ENCODE assay signal across 19 cellular contexts in the genomic region with DNA sequence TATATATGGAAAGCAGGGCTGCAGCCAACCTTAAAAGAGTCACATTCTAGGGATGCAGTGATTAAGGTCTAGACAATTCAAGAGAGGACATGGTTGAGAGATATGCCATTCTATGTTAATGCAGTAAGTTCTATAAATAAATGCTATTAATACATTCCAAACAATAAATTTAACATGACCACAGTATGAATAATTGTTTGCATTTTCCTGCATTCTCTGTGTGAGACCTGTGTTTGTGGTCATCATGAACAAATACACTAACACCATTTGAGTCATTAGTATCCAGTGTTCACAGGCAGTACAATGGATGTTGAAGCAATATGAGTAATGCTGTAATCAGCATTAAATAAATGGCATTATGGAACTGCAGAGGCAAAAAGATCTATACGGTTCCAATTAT. TPM values are rescaled to one million over a fixed set of nuclear protein-coding genes. Genes with fewer than 3 reads are reported as not detected.
DNase-seq lines count a peak whose midpoint lies in the region; ATAC-seq, FAIRE-seq and TF ChIP-seq lines count a peak whose summit lies in the region.
"Had no signal": no experiment of that assay in that cellular context is flagged by ENCODE, and none has a peak within 500 bp of the region (broad histone marks: within the 10 kb centered on the region; RNA-seq: fewer than 3 reads in every experiment).

No MANE protein-coding gene starts in this region.

- no peak overlapping the region for H2BK15ac ChIP-seq in mesenchymal stem cell (ENCODE audit: low read depth, poor library complexity, severe bottlenecking)

- H3K27ac ChIP-seq in PC-3 (ENCODE audit: low read length) (peak overlapping the region; percentile 85), endothelial cell of umbilical vein (ENCODE audit: insufficient read depth, low read depth, low read length) (no peak overlapping the region), mesenchymal stem cell (ENCODE audit: low read length, poor library complexity, severe bottlenecking) (no peak overlapping the region), tibial nerve (no peak overlapping the region)
- H3K27ac ChIP-seq: psoas muscle had no signal

- H2BK12ac ChIP-seq in mesenchymal stem cell (ENCODE audit: low read length in 2 of 2), result no peak overlapping the region

- no peak overlapping the region for H3K18ac ChIP-seq in mesenchymal stem cell (ENCODE audit: low read depth in 1 of 2, low read length in 2 of 2)

- no peak overlapping the region for H3K23ac ChIP-seq in mesenchymal stem cell (ENCODE audit: low read length in 2 of 2)

- H3K4me2 ChIP-seq in PC-3 (ENCODE audit: low read length) (peak overlapping the region; percentile 44), endothelial cell of umbilical vein (ENCODE audit: insufficient read depth, low read length) (no peak overlapping the region), mesenchymal stem cell (ENCODE audit: low read length, poor library complexity, severe bottlenecking) (no peak overlapping the region)

- H3K9ac ChIP-seq in PC-3 (ENCODE audit: low read length) (0 out of 2 replicates have a peak overlapping the region, but pooled peaks have one; percentile 34), endothelial cell of umbilical vein (replicated peaks; ENCODE audit: extremely low read depth, insufficient read depth, low read length) (no peak overlapping the region), mesenchymal stem cell (ENCODE audit: low read length) (no peak overlapping the region)

- H2AFZ ChIP-seq in PC-3 (ENCODE audit: low read length) (no peak overlapping the region), endothelial cell of umbilical vein (ENCODE audit: low read depth, low read length) (no peak overlapping the region), mesenchymal stem cell (ENCODE audit: low read depth, low read length) (no peak overlapping the region)

- TF ChIP-seq CTCF in PC-3 (conservative IDR thresholded peaks at IDR 0.05; ENCODE audit: low read depth, low read length) (no peak), endothelial cell of umbilical vein (IDR thresholded peaks at IDR 0.05; ENCODE audit: extremely low read depth in 1 of 2, insufficient read depth in 1 of 2, low read depth in 1 of 2, low read length in 2 of 2) (no peak), tibial nerve (IDR thresholded peaks at IDR 0.05) (no peak)

- H3K9me1 ChIP-seq in endothelial cell of umbilical vein (replicated peaks; ENCODE audit: control insufficient read depth, extremely low read depth, insufficient read depth, low read length), result no peaks in the 10 kb centered on the region

- H3K79me2 ChIP-seq in PC-3 (ENCODE audit: low read length), result no peaks in the 10 kb centered on the region
- no peaks in the 10 kb centered on the region for H3K79me2 ChIP-seq in endothelial cell of umbilical vein (ENCODE audit: control insufficient read depth, insufficient read depth, low read length)

- H3K4me1 ChIP-seq in PC-3 (ENCODE audit: insufficient read depth, low read length) (peaks cover 86% of the 10 kb centered on the region), endothelial cell of umbilical vein (ENCODE audit: control insufficient read depth, extremely low read depth, insufficient read depth, low read length) (peaks cover 4% of the 10 kb centered on the region), mesenchymal stem cell (ENCODE audit: control insufficient read depth, insufficient read depth, low read depth, low read length) (peaks cover 4% of the 10 kb centered on the region), tibial nerve (peaks cover 0 to 10% (median 2%) of the 10 kb centered on the region in 4 donors)

- dilution Hi-C loops in endothelial cell of umbilical vein (cut with MboI; ENCODE audit: extremely low pct_ligation_motif_present, low sequenced_read_pairs), result no loop called here

- peak; percentile 77 for ATAC-seq in PC-3
- ATAC-seq: psoas muscle, T-helper 17 cell had no signal

- no TSS peak for BruUV-seq in PC-3 (replicated peaks; lab: Mats Ljungman, UMichigan)
- no TSS peak for BruUV-seq in endothelial cell of umbilical vein (replicated peaks; lab: Mats Ljungman, UMichigan)

- H3K9me2 ChIP-seq in PC-3 (replicated peaks; ENCODE audit: low read length), result no peaks in the 10 kb centered on the region

- H3K79me1 ChIP-seq in mesenchymal stem cell (replicated peaks; ENCODE audit: low read length, poor library complexity, severe bottlenecking), result peaks cover 5% of the 10 kb centered on the region

- TF ChIP-seq POLR2A in endothelial cell of umbilical vein (IDR thresholded peaks at IDR 0.05; ENCODE audit: low read depth, low read length), result no peak
- TF ChIP-seq POLR2A in tibial nerve (IDR thresholded peaks at IDR 0.05), result no peak

- CTCF ChIA-PET in PC-3 (lab: Charles Lee), result no interaction called here
- CTCF ChIA-PET in endothelial cell of umbilical vein (lab: Charles Lee), result no interaction called here

- peaks cover 5% of the 10 kb centered on the region for H3F3A ChIP-seq in PC-3 (ENCODE audit: low read length, unreplicated experiment)

- no peak overlapping the region for H3K4ac ChIP-seq in mesenchymal stem cell (ENCODE audit: low read depth in 1 of 2, low read length in 2 of 2)

- H4K8ac ChIP-seq in mesenchymal stem cell (ENCODE audit: low read length), result no peak overlapping the region

- no peak overlapping the region for H2BK5ac ChIP-seq in mesenchymal stem cell (ENCODE audit: low read depth, low read length, poor library complexity, severe bottlenecking)

- peak; percentile 60 for DNase-seq in ELR (ENCODE audit: low read depth)
- peak; percentile 94 for DNase-seq in PC-3
- peak; percentile 5 for DNase-seq in endothelial cell of umbilical vein (ENCODE audit: low read depth, low spot score)
- DNase-seq in mesenchymal stem cell, result peak; percentile 65
- no peak for DNase-seq in SKM-1 treated with dmso at 0.1 percent for 144 hours (lab: John Stamatoyannopoulos, UW; ENCODE audit: unreplicated experiment)
- DNase-seq in iPS-NIHi7 (ENCODE audit: extremely low spot score), result no peak
- DNase-seq in NCI-H446 treated with DMSO at 0.1 percent for 48 hours (lab: John Stamatoyannopoulos, UW), result no peak
- DNase-seq in tibial nerve (ENCODE audit: low spot score in 2 of 2), result no peak
- DNase-seq: activated CD4-positive, CD25-positive, alpha-beta regulatory T cell; amniotic stem cell; CD4-positive, CD25-positive, alpha-beta regulatory T cell; DMS79 treated with DMSO at 0.1 percent for 48 hours; immature natural killer cell; NCI-H1694 treated with DMSO at 0.1 percent for 48 hours; psoas muscle; SHP77; stimulated activated naive CD4-positive, alpha-beta T cell treated with Interleukin-2 at 50 U/mL for 16 hours; T-helper 17 cell had no signal

- TF ChIP-seq EP300 in tibial nerve (IDR thresholded peaks at IDR 0.05), result no peak

- intact Hi-C loops in PC-3 (cut with micrococcal nuclease) (loop anchor here (1.0 to 5.0 kb wide), 4 partner anchors 217 to 1196 kb away; partner anchors contain the start of gene NEGR1), endothelial cell of umbilical vein (cut with micrococcal nuclease) (no loop called here)

- no peaks in the 10 kb centered on the region for H4K20me1 ChIP-seq in PC-3 (ENCODE audit: low read length)
- no peaks in the 10 kb centered on the region for H4K20me1 ChIP-seq in endothelial cell of umbilical vein (replicated peaks; ENCODE audit: control insufficient read depth, extremely low read depth, insufficient read depth, low read length)

- H3K4me3 ChIP-seq in PC-3 (ENCODE audit: low read length) (no peak overlapping the region), endothelial cell of umbilical vein (replicated peaks in 1 of 3; ENCODE audit: insufficient read depth in 1 of 3, low read depth in 1 of 3, low read length in 3 of 3) (no peak overlapping the region), mesenchymal stem cell (ENCODE audit: insufficient read depth in 1 of 2, low read depth in 1 of 2, low read length in 2 of 2) (no peak overlapping the region), tibial nerve (no peak overlapping the region)
- H3K4me3 ChIP-seq: psoas muscle had no signal

- no peak overlapping the region for H3K14ac ChIP-seq in mesenchymal stem cell (ENCODE audit: low read length in 2 of 2)

- H2AK5ac ChIP-seq in mesenchymal stem cell (ENCODE audit: low read length, severe bottlenecking), result no peak overlapping the region

- 64% methylated on average over 1 of the region's 1 CpG for WGBS in mesenchymal stem cell
- 65 to 88% methylated on average over 1 of the region's 1 CpG for WGBS in tibial nerve, 2 donors

- H3K27me3 ChIP-seq in PC-3 (ENCODE audit: low read length) (no peaks in the 10 kb centered on the region), endothelial cell of umbilical vein (ENCODE audit: control insufficient read depth in 2 of 2, insufficient read depth in 2 of 2, low read length in 2 of 2) (no peaks in the 10 kb centered on the region), mesenchymal stem cell (ENCODE audit: control insufficient read depth in 1 of 2, insufficient read depth in 1 of 2, low read length in 2 of 2) (no peaks in the 10 kb centered on the region), tibial nerve (no peaks in the 10 kb centered on the region)

- FAIRE-seq in endothelial cell of umbilical vein (lab: Jason Lieb, UNC), result no peak

- H3K36me3 ChIP-seq in PC-3 (ENCODE audit: low read depth, low read length) (no peaks in the 10 kb centered on the region), endothelial cell of umbilical vein (ENCODE audit: control insufficient read depth in 2 of 2, extremely low read depth in 1 of 2, insufficient read depth in 2 of 2, low read length in 2 of 2) (no peaks in the 10 kb centered on the region), mesenchymal stem cell (ENCODE audit: control insufficient read depth in 1 of 2, insufficient read depth in 2 of 2, low read depth in 1 of 2, low read length in 2 of 2) (no peaks in the 10 kb centered on the region), tibial nerve (no peaks in the 10 kb centered on the region)

- H4K91ac ChIP-seq in mesenchymal stem cell (ENCODE audit: low read length), result no peak overlapping the region

- no peaks in the 10 kb centered on the region for H3K9me3 ChIP-seq in PC-3 (ENCODE audit: low read length)
- no peaks in the 10 kb centered on the region for H3K9me3 ChIP-seq in endothelial cell of umbilical vein (replicated peaks; ENCODE audit: control insufficient read depth, insufficient read depth, low read length)
- no peaks in the 10 kb centered on the region for H3K9me3 ChIP-seq in mesenchymal stem cell (ENCODE audit: control insufficient read depth, low read length)
- no peaks in the 10 kb centered on the region for H3K9me3 ChIP-seq in tibial nerve
- H3K9me3 ChIP-seq: psoas muscle had no signal

- POLR2A ChIA-PET in PC-3 (lab: Charles Lee; ENCODE audit: unreplicated experiment), result no interaction called here
- POLR2A ChIA-PET in endothelial cell of umbilical vein (lab: Charles Lee), result no interaction called here

- H2BK120ac ChIP-seq in mesenchymal stem cell (ENCODE audit: low read depth, low read length), result no peak overlapping the region

RNA-seq across cellular contexts. Expression of gene ZRANB2, which starts 5.5 kb away (rescaled TPM):
- total RNA-seq in PC-3 (2014; rRNA removed), result 38.7 and 45.5 TPM in 2 replicates
- total RNA-seq in endothelial cell of umbilical vein, result 77.9 and 84.1 TPM in 2 replicates
- polyA plus RNA-seq in endothelial cell of umbilical vein, result 18.9 and 23.6 TPM in 2 replicates
- polyA plus RNA-seq in endothelial cell of umbilical vein (2011; cell fraction: cytosol; rRNA removed), result 31.4 and 31.8 TPM in 2 replicates
- polyA plus RNA-seq in endothelial cell of umbilical vein (2011; cell fraction: nucleus; rRNA removed), result 143 and 287 TPM in 2 replicates
- polyA plus RNA-seq in endothelial cell of umbilical vein (2012), result 54.4 and 73.1 TPM in 2 replicates
- polyA minus RNA-seq in endothelial cell of umbilical vein, result 16.1 and 23.5 TPM in 2 replicates
- 11.6 TPM for polyA minus RNA-seq in endothelial cell of umbilical vein (2011; cell fraction: cytosol; rRNA and poly(A)+ RNA removed)
- polyA minus RNA-seq in endothelial cell of umbilical vein (2011; cell fraction: nucleus; rRNA and poly(A)+ RNA removed), result 51.8 and 84.4 TPM in 2 replicates
- 75.6 TPM for polyA plus RNA-seq in mesenchymal stem cell (2013, experiment 1 of 2)
- 74.9 TPM for polyA plus RNA-seq in mesenchymal stem cell (2013, experiment 2 of 2)
- total RNA-seq in tibial nerve, result 100 to 1,000 TPM in 1 of 4 donors, 10 to 100 TPM in 3; 76.5 to 108 (median 96.1) TPM

RNA-seq across cellular contexts. Expression of gene PTGER3, which starts 38.7 kb away (rescaled TPM):
- 0.11 and 0.40 TPM in 2 replicates for total RNA-seq in PC-3 (2014; rRNA removed)
- total RNA-seq in endothelial cell of umbilical vein, result not detected in 2 replicates
- polyA plus RNA-seq in endothelial cell of umbilical vein, result 0.01 TPM in 1 of 2 replicates, not detected in the other
- not detected in 2 replicates for polyA plus RNA-seq in endothelial cell of umbilical vein (2011; cell fraction: cytosol; rRNA removed)
- 0.01 and 0.07 TPM in 2 replicates for polyA plus RNA-seq in endothelial cell of umbilical vein (2011; cell fraction: nucleus; rRNA removed)
- polyA plus RNA-seq in endothelial cell of umbilical vein (2012), result not detected in 2 replicates
- not detected in 2 replicates for polyA minus RNA-seq in endothelial cell of umbilical vein
- not detected for polyA minus RNA-seq in endothelial cell of umbilical vein (2011; cell fraction: cytosol; rRNA and poly(A)+ RNA removed)
- not detected in 2 replicates for polyA minus RNA-seq in endothelial cell of umbilical vein (2011; cell fraction: nucleus; rRNA and poly(A)+ RNA removed)
- polyA plus RNA-seq in mesenchymal stem cell (2013, experiment 1 of 2), result 0.01 TPM
- 0.03 TPM for polyA plus RNA-seq in mesenchymal stem cell (2013, experiment 2 of 2)
- total RNA-seq in tibial nerve, result 10 to 100 TPM; 11.0 to 76.2 (median 26.7) TPM
- total RNA-seq: HT-29 had no signal
- polyA plus RNA-seq: CD4-positive, CD25-positive, alpha-beta regulatory T cell; immature natural killer cell had no signal

Comparison
In these comparisons a context has a peak if more than half of its experiments do, and no peak if none do; other contexts are left out.
1. DNase-seq: peak in ELR (single experiment), PC-3 (single experiment), endothelial cell of umbilical vein (single experiment) and mesenchymal stem cell (single experiment); none in SKM-1 treated with dmso at 0.1 percent for 144 hours (single experiment), iPS-NIHi7 (single experiment), NCI-H446 treated with DMSO at 0.1 percent for 48 hours (single experiment) and tibial nerve (0 of 2).